ENCODE assay signal across 1 cellular context in the genomic region with DNA sequence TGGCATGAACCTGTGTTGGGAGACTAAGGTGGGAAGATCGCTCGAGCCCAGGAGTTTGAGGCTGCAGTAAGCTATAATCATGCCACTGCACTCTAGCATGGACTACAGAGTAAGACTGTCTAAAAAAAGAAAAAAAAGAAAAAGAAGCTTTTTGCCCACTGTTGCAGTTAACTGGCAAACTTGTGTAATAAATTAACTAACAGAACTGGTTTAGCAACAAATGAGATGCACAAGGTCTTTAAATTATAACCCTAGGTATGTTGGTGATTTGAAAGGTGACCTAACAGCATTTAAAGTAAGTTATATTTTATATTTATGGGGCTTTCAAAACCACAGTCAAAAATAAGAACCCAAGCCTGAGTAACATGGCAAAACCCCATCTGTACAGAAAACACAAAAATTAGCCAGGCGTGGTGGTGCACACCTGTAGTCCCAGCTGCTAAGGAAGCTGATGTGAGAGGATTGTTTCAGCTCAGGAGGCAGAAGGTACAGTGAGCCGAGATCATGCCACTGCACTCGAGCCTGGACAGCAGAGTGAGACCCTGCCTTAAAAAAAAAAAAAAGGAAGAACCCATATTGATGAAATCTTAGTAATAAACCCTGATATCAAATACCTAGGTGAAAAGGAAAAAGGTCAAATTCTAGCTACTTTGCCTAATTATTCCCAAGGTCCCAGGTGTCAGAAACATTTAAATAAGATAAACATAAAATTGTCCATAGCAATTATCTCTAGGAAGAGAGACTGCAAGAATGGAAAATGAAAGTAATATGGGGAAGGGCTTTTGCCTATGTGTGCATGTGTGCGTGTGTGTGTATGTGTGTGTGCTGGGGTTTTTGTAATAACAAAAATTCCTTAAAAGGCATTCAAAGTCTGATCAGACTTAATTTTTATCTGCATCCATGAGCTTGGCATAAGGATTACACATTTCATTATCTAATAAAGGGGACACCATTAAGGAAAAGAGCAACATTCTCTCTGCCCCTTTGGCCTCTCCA.
TF ChIP-seq lines count a peak whose summit lies in the region.

No MANE protein-coding gene starts in this region.

TF ChIP-seq in IMR-90, 13 proteins besides CTCF, POLR2A, EP300 and RAD21 (continued from another document):
- TF ChIP-seq MAFK (IDR thresholded peaks at IDR 0.05; ENCODE audit: low read depth, low read length) (no peak), USF2 (IDR thresholded peaks at IDR 0.05; ENCODE audit: low read depth, low read length) (no peak), RCOR1 (IDR thresholded peaks at IDR 0.05; ENCODE audit: insufficient replicate concordance, low read length) (no peak)
